ENCODE assay signal across 20 cellular contexts in the genomic region with DNA sequence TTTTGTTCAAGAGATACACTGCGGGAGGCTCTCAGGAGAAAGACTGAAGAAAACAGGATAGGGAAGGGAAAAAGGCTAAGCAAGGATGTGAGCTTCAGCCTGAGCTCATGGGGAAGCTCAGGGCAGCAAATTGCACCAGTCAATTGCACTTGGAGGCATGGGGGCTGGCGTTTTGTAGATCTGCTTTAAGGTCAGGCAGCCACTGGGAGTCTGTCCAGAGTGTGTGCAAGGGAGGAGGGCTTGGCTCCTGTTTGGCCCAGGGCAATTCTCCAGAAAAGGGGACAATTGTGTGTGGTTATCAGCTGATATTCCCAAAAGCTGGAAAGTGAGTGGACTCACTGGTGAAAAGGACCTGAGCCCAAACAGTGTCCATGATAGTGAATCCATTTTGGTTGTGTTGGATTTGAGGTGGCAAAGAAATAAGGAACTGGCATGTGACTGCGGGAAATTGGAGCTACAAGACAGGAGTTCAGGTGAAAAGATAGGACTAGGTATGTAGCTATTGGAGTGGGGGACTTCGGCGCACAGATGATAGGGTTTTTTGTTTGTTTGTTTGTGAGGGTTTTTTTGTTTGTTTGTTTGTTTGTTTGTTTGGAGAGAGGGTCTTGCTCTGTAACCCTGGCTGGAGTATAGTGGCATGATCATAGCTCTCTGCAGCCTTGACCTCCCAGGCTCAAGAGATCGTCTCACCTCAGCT. TPM values are rescaled to one million over a fixed set of nuclear protein-coding genes. Genes with fewer than 3 reads are reported as not detected.
A peak's percentile ranks its signal among the peaks of the same experiment; 100 is the strongest.
DNase-seq lines count a peak whose midpoint lies in the region; ATAC-seq and TF ChIP-seq lines count a peak whose summit lies in the region.
"Had no signal": no experiment of that assay in that cellular context is flagged by ENCODE, and none has a peak within 500 bp of the region (broad histone marks: within the 10 kb centered on the region; RNA-seq: fewer than 3 reads in every experiment).

No MANE protein-coding gene starts in this region.

- H2AFZ ChIP-seq in trophoblast cell (ENCODE audit: insufficient read depth, low read length, poor library complexity): no peak overlapping the region
- H2AFZ ChIP-seq in hepatocyte: no peak overlapping the region

- H3K4me3 ChIP-seq in heart left ventricle (no peak overlapping the region), trophoblast cell (ENCODE audit: low read depth, low read length) (no peak overlapping the region), hepatocyte (no peak overlapping the region), MG63 (no peak overlapping the region)
- H3K4me3 ChIP-seq: pancreas, upper lobe of left lung had no signal

- H3K27me3 ChIP-seq in heart left ventricle (no peaks in the 10 kb centered on the region), trophoblast cell (ENCODE audit: insufficient read depth, low read length) (no peaks in the 10 kb centered on the region), hepatocyte (no peaks in the 10 kb centered on the region), MG63 (no peaks in the 10 kb centered on the region)
- H3K27me3 ChIP-seq: pancreas, upper lobe of left lung had no signal

- H3K4me1 ChIP-seq in heart left ventricle (peaks cover 4 to 58% (median 36%) of the 10 kb centered on the region in 12 donors), trophoblast cell (ENCODE audit: control insufficient read depth in 1 of 2, insufficient read depth in 2 of 2, low read length in 2 of 2) (peaks cover 37 to 52% of the 10 kb centered on the region in 2 experiments), hepatocyte (ENCODE audit: insufficient read depth) (peaks cover 42% of the 10 kb centered on the region)

- no peak overlapping the region for H3K9ac ChIP-seq in trophoblast cell (ENCODE audit: low read length)

- H3K9me2 ChIP-seq in hepatocyte (replicated peaks; ENCODE audit: insufficient read depth): no peaks in the 10 kb centered on the region

- DNase-seq in activated T-cell treated with anti-CD3 and anti-CD28 coated beads, Interleukin-2, amount 50 U/mL, for 24 hours: no peak
- no peak for DNase-seq in activated T-cell treated with anti-CD3 and anti-CD28 coated beads, Interleukin-2, amount 50 U/mL, for 1 hour
- no peak for DNase-seq in activated CD8-positive, alpha-beta T cell treated with anti-CD3 and anti-CD28 coated beads for 36 hours
- DNase-seq in heart left ventricle (peak in 3 of 5 donors; percentile 34 to 43 (median 43)), trophoblast cell (no peak), DMS 273 treated with DMSO at 0.1 percent for 48 hours (lab: John Stamatoyannopoulos, UW) (no peak), hepatocyte (ENCODE audit: low spot score) (no peak), MG63 (no peak)
- DNase-seq: ACHN; activated B cell treated with CpG ODN at 0.5 μM for 24 hours; activated effector memory CD4-positive, alpha-beta T cell treated with anti-CD3 and anti-CD28 coated beads, Interleukin-2, amount 50 U/mL, for 16 hours; cerebellar nuclear complex; DMS153; erythroblast; hypothalamus; mammary epithelial cell; NCI-H1092 treated with DMSO at 0.1 percent for 48 hours; SW 1271; upper lobe of left lung had no signal

- H2BK5ac ChIP-seq in trophoblast cell (ENCODE audit: low read depth, low read length, poor library complexity): peak overlapping the region; percentile 88

- POLR2A ChIA-PET in activated CD8-positive, alpha-beta T cell treated with anti-CD3 and anti-CD28 coated beads for 36 hours (lab: Charles Lee): interaction anchor here (0.8 to 11.6 kb wide), 10 partner anchors 19 to 116 kb away, joined by 3 to 198 read pairs (median 4); a partner anchor contains a TSS

- no peak overlapping the region for H3K23ac ChIP-seq in trophoblast cell (ENCODE audit: low read length)

- H3K9me3 Mint-ChIP-seq in activated T-cell treated with anti-CD3 and anti-CD28 coated beads, Interleukin-2, amount 50 U/mL, for 24 hours: peaks cover 6% of the 10 kb centered on the region
- peaks cover 3% of the 10 kb centered on the region for H3K9me3 Mint-ChIP-seq in activated CD8-positive, alpha-beta T cell treated with anti-CD3 and anti-CD28 coated beads for 36 hours

- peaks cover 64% of the 10 kb centered on the region for H3K79me1 ChIP-seq in trophoblast cell (ENCODE audit: low read length)

- H4K8ac ChIP-seq in trophoblast cell (ENCODE audit: low read depth, low read length): peak overlapping the region; percentile 66

- peak overlapping the region; percentile 56 for H3K18ac ChIP-seq in trophoblast cell (ENCODE audit: low read length)

- H2BK120ac ChIP-seq in trophoblast cell (ENCODE audit: insufficient read depth, low read length, poor library complexity): peak overlapping the region; percentile 92

- peak overlapping the region; percentile 35 for H3K4ac ChIP-seq in trophoblast cell (ENCODE audit: low read depth, low read length)

- peaks cover 83% of the 10 kb centered on the region for H3K4me1 Mint-ChIP-seq in activated T-cell treated with anti-CD3 and anti-CD28 coated beads, Interleukin-2, amount 50 U/mL, for 24 hours (ENCODE audit: low read depth)
- peaks cover 77% of the 10 kb centered on the region for H3K4me1 Mint-ChIP-seq in activated CD8-positive, alpha-beta T cell treated with anti-CD3 and anti-CD28 coated beads for 36 hours (ENCODE audit: low read depth)

- H2AK5ac ChIP-seq in trophoblast cell (ENCODE audit: low read length): peak overlapping the region; percentile 71

- H3K27ac Mint-ChIP-seq in activated T-cell treated with anti-CD3 and anti-CD28 coated beads, Interleukin-2, amount 50 U/mL, for 24 hours: peak overlapping the region; percentile 100
- peak overlapping the region; percentile 99 for H3K27ac Mint-ChIP-seq in activated CD8-positive, alpha-beta T cell treated with anti-CD3 and anti-CD28 coated beads for 36 hours
- H3K27ac Mint-ChIP-seq: activated B cell treated with CpG ODN at 0.5 μM for 24 hours had no signal

- H3K79me2 ChIP-seq in trophoblast cell (ENCODE audit: control insufficient read depth, insufficient read depth, low read length, poor library complexity): peaks cover 2% of the 10 kb centered on the region
- H3K79me2 ChIP-seq in hepatocyte: no peaks in the 10 kb centered on the region

- H3K36me3 ChIP-seq in heart left ventricle: no peaks in the 10 kb centered on the region
- H3K36me3 ChIP-seq in trophoblast cell (ENCODE audit: control insufficient read depth in 1 of 2, insufficient read depth in 2 of 2, low read length in 2 of 2): no peaks in the 10 kb centered on the region
- no peaks in the 10 kb centered on the region for H3K36me3 ChIP-seq in hepatocyte (replicated peaks; ENCODE audit: insufficient read depth, low read depth)
- no peaks in the 10 kb centered on the region for H3K36me3 ChIP-seq in MG63
- H3K36me3 ChIP-seq: pancreas, upper lobe of left lung had no signal

- H3K9me3 ChIP-seq in heart left ventricle: no peaks in the 10 kb centered on the region
- H3K9me3 ChIP-seq in trophoblast cell (ENCODE audit: insufficient read depth, low read depth, low read length): no peaks in the 10 kb centered on the region
- H3K9me3 ChIP-seq in hepatocyte (ENCODE audit: low read depth): no peaks in the 10 kb centered on the region
- no peaks in the 10 kb centered on the region for H3K9me3 ChIP-seq in MG63
- H3K9me3 ChIP-seq: pancreas, upper lobe of left lung had no signal

- peak overlapping the region; percentile 70 for H3K4me3 Mint-ChIP-seq in activated T-cell treated with anti-CD3 and anti-CD28 coated beads, Interleukin-2, amount 50 U/mL, for 24 hours
- H3K4me3 Mint-ChIP-seq in activated CD8-positive, alpha-beta T cell treated with anti-CD3 and anti-CD28 coated beads for 36 hours: peak overlapping the region; percentile 13
- H3K4me3 Mint-ChIP-seq: activated B cell treated with CpG ODN at 0.5 μM for 24 hours had no signal

- H3K27me3 Mint-ChIP-seq in activated T-cell treated with anti-CD3 and anti-CD28 coated beads, Interleukin-2, amount 50 U/mL, for 24 hours: no peaks in the 10 kb centered on the region
- no peaks in the 10 kb centered on the region for H3K27me3 Mint-ChIP-seq in activated CD8-positive, alpha-beta T cell treated with anti-CD3 and anti-CD28 coated beads for 36 hours

- H3K4me2 ChIP-seq in trophoblast cell (ENCODE audit: low read length): no peak overlapping the region
- no peak overlapping the region for H3K4me2 ChIP-seq in hepatocyte

- WGBS in heart left ventricle, 4 donors: 74 to 79% (median 78%) methylated on average over 6 of the region's 6 CpGs
- 100% methylated on average over 2 of the region's 6 CpGs for WGBS in trophoblast cell (ENCODE audit: extremely low coverage, insufficient coverage, insufficient read length)
- 83% methylated on average over 6 of the region's 6 CpGs for WGBS in hepatocyte (ENCODE audit: low lambda C conversion rate, missing lambda C conversion rate)

- peak overlapping the region; percentile 94 for H4K91ac ChIP-seq in trophoblast cell (ENCODE audit: low read depth, low read length)

- H3K36me3 Mint-ChIP-seq in activated T-cell treated with anti-CD3 and anti-CD28 coated beads, Interleukin-2, amount 50 U/mL, for 24 hours (ENCODE audit: low read depth): no peaks in the 10 kb centered on the region
- peaks cover 11% of the 10 kb centered on the region for H3K36me3 Mint-ChIP-seq in activated CD8-positive, alpha-beta T cell treated with anti-CD3 and anti-CD28 coated beads for 36 hours (ENCODE audit: low read depth)

- no peak for TF ChIP-seq POLR2A in heart left ventricle (IDR thresholded peaks at IDR 0.05)

- intact Hi-C loops in activated CD8-positive, alpha-beta T cell treated with anti-CD3 and anti-CD28 coated beads for 36 hours (cut with micrococcal nuclease): loop anchor here (1.0 kb wide), 1 partner anchor 22 kb away; no protein-coding TSS in a partner anchor
- intact Hi-C loops in heart left ventricle (cut with DNase I): no loop called here

- H3K14ac ChIP-seq in trophoblast cell (ENCODE audit: low read length): peak overlapping the region; percentile 85

- H3K27ac ChIP-seq in heart left ventricle (peak overlapping the region in 8 of 12 donors; percentile 15 to 84 (median 30)), trophoblast cell (ENCODE audit: low read depth, low read length) (peak overlapping the region; percentile 75), hepatocyte (no peak overlapping the region)
- H3K27ac ChIP-seq: upper lobe of left lung had no signal

- CTCF ChIA-PET in activated CD8-positive, alpha-beta T cell treated with anti-CD3 and anti-CD28 coated beads for 36 hours (lab: Charles Lee): interaction anchor here (0.7 to 1.6 kb wide), 10 partner anchors 10 to 312 kb away, joined by 3 to 4 read pairs (median 3); no protein-coding TSS in a partner anchor

- peak overlapping the region; percentile 90 for H2BK12ac ChIP-seq in trophoblast cell (ENCODE audit: low read length)

- TF ChIP-seq CTCF in activated CD8-positive, alpha-beta T cell treated with anti-CD3 and anti-CD28 coated beads for 36 hours (IDR thresholded peaks at IDR 0.05): no peak
- no peak for TF ChIP-seq CTCF in heart left ventricle (IDR thresholded peaks at IDR 0.05)
- TF ChIP-seq CTCF in hepatocyte (IDR thresholded peaks at IDR 0.05; ENCODE audit: poor library complexity): no peak

- H4K20me1 ChIP-seq in hepatocyte (ENCODE audit: insufficient read depth, poor library complexity, severe bottlenecking): no peaks in the 10 kb centered on the region

- no peak for ATAC-seq in activated CD8-positive, alpha-beta T cell treated with anti-CD3 and anti-CD28 coated beads for 36 hours
- peak; percentile 44 to 61 (median 52) for ATAC-seq in heart left ventricle

- H4K12ac ChIP-seq in trophoblast cell (ENCODE audit: low read depth, low read length): no peak overlapping the region

RNA-seq across cellular contexts. Expression of a gene that starts 22.3 kb away (rescaled TPM):
- 100 to 1,000 TPM; 375 to 386 TPM for total RNA-seq in activated CD8-positive, alpha-beta T cell treated with anti-CD3 and anti-CD28 coated beads for 36 hours
- 100 to 1,000 TPM in 2 of 9 donors, 10 to 100 TPM in 6, 1 to 10 TPM in 1; 8.7 to 127 (median 69.8) TPM for total RNA-seq in heart left ventricle
- 100 to 1,000 TPM in 1 of 2 donors, 10 to 100 TPM in 1; 33.3 to 119 TPM for polyA plus RNA-seq in heart left ventricle
- polyA plus RNA-seq in trophoblast cell (2013): 366 and 374 TPM in 2 replicates
- 173 and 193 TPM in 2 replicates for total RNA-seq in hepatocyte
- 158 and 159 TPM in 2 replicates for polyA plus RNA-seq in hepatocyte
- total RNA-seq in MG63 (2014; rRNA removed; shearing (Covaris generic); ENCODE audit: low replicate concordance): 53.6 and 54.6 TPM in 2 replicates

RNA-seq across cellular contexts. Expression of a gene that starts 24.1 kb away (rescaled TPM):
- 100 to 1,000 TPM; 135 TPM for total RNA-seq in activated CD8-positive, alpha-beta T cell treated with anti-CD3 and anti-CD28 coated beads for 36 hours
- 100 to 1,000 TPM; 166 to 282 (median 211) TPM for total RNA-seq in heart left ventricle
- polyA plus RNA-seq in heart left ventricle: 100 to 1,000 TPM; 291 to 310 TPM
- 66.9 and 72.1 TPM in 2 replicates for polyA plus RNA-seq in trophoblast cell (2013)
- total RNA-seq in hepatocyte: 93.5 and 103 TPM in 2 replicates
- polyA plus RNA-seq in hepatocyte: 144 and 148 TPM in 2 replicates
- 111 and 137 TPM in 2 replicates for total RNA-seq in MG63 (2014; rRNA removed; shearing (Covaris generic); ENCODE audit: low replicate concordance)

RNA-seq across cellular contexts. Expression of a gene that starts 46.5 kb away (rescaled TPM):
- 1,000 to 10,000 TPM; 1,556 to 1,579 TPM for total RNA-seq in activated CD8-positive, alpha-beta T cell treated with anti-CD3 and anti-CD28 coated beads for 36 hours
- 100 to 1,000 TPM; 183 to 474 (median 238) TPM for total RNA-seq in heart left ventricle
- polyA plus RNA-seq in heart left ventricle: 100 to 1,000 TPM; 195 to 497 TPM
- polyA plus RNA-seq in trophoblast cell (2013): 1,464 and 1,542 TPM in 2 replicates
- 460 and 470 TPM in 2 replicates for total RNA-seq in hepatocyte
- 414 and 433 TPM in 2 replicates for polyA plus RNA-seq in hepatocyte
- 241 and 386 TPM in 2 replicates for total RNA-seq in MG63 (2014; rRNA removed; shearing (Covaris generic); ENCODE audit: low replicate concordance)

RNA-seq across cellular contexts. Expression of a gene that starts 49.5 kb away (rescaled TPM):
- 10 to 100 TPM; 80.4 to 90.7 TPM for total RNA-seq in activated CD8-positive, alpha-beta T cell treated with anti-CD3 and anti-CD28 coated beads for 36 hours
- total RNA-seq in heart left ventricle (10 to 100 TPM; 10.6 to 25.0 (median 17.5) TPM), hepatocyte (3.3 and 8.7 TPM in 2 replicates)
- polyA plus RNA-seq in heart left ventricle (10 to 100 TPM in 1 of 2 donors, 1 to 10 TPM in 1; 8.6 to 13.9 TPM), hepatocyte (9.8 and 9.9 TPM in 2 replicates)
- polyA plus RNA-seq in trophoblast cell (2013): 29.1 and 32.3 TPM in 2 replicates
- total RNA-seq in MG63 (2014; rRNA removed; shearing (Covaris generic); ENCODE audit: low replicate concordance): 5.4 and 10.8 TPM in 2 replicates

Comparison
In these comparisons a context has a peak if more than half of its experiments do, and no peak if none do; other contexts are left out.
1. DNase-seq: peak in heart left ventricle (3 of 5); none in activated T-cell treated with anti-CD3 and anti-CD28 coated beads, Interleukin-2, amount 50 U/mL, for 24 hours (single experiment), activated T-cell treated with anti-CD3 and anti-CD28 coated beads, Interleukin-2, amount 50 U/mL, for 1 hour (single experiment), activated CD8-positive, alpha-beta T cell treated with anti-CD3 and anti-CD28 coated beads for 36 hours (single experiment), trophoblast cell (0 of 2), DMS 273 treated with DMSO at 0.1 percent for 48 hours (single experiment), hepatocyte (single experiment) and MG63 (single experiment).